Comparison of ENCODE assay signal across 17 cellular contexts in genomic region chr5:31726952-31727351, GRCh38.
DNase-seq lines count a peak whose midpoint lies in the region; ATAC-seq and TF ChIP-seq lines count a peak whose summit lies in the region.
"Had no signal": no experiment of that assay in that cellular context is flagged by ENCODE, and none has a peak within 500 bp of the region (broad histone marks: within the 10 kb centered on the region; RNA-seq: fewer than 3 reads in every experiment).

No MANE protein-coding gene starts in this region.

- peak; percentile 52 for ATAC-seq in Right ventricle myocardium inferior
- ATAC-seq in left lung: no peak
- no peak for ATAC-seq in GM19463 (IDR thresholded peaks at IDR 0.05; ENCODE audit: unreplicated experiment)
- ATAC-seq: CD8-positive, alpha-beta T cell had no signal

- H3K9me3 ChIP-seq in right atrium auricular region: no peaks in the 10 kb centered on the region
- no peaks in the 10 kb centered on the region for H3K9me3 ChIP-seq in left ventricle myocardium inferior (replicated peaks)
- no peaks in the 10 kb centered on the region for H3K9me3 ChIP-seq in left lung

- H3K27ac Mint-ChIP-seq in progenitor cell of endocrine pancreas: peak overlapping the region; percentile 62
- H3K27ac Mint-ChIP-seq: CD14-positive monocyte; CD8-positive, alpha-beta T cell had no signal

- intact Hi-C loops in Right ventricle myocardium inferior (cut with DNase I) (loop anchor here (5.0 kb wide), 1 partner anchor 35 kb away; no protein-coding TSS in a partner anchor), left ventricle myocardium inferior (cut with micrococcal nuclease) (no loop called here), left lung (cut with DNase I) (no loop called here)

- H3K27ac ChIP-seq in right atrium auricular region (peak overlapping the region in 1 of 2 donors; percentile 79), left ventricle myocardium inferior (replicated peaks) (peak overlapping the region; percentile 47), coronary artery (no peak overlapping the region), left lung (no peak overlapping the region)
- H3K27ac ChIP-seq: 22Rv1, GM23248 had no signal

- TF ChIP-seq CTCF in right atrium auricular region (IDR thresholded peaks at IDR 0.05) (no peak), left ventricle myocardium inferior (IDR thresholded peaks at IDR 0.05; ENCODE audit: borderline replicate concordance) (no peak), progenitor cell of endocrine pancreas (IDR thresholded peaks at IDR 0.05; ENCODE audit: unreplicated experiment) (no peak), coronary artery (IDR thresholded peaks at IDR 0.05) (no peak), left lung (IDR thresholded peaks at IDR 0.05) (no peak)

- no peaks in the 10 kb centered on the region for H3K36me3 Mint-ChIP-seq in progenitor cell of endocrine pancreas (ENCODE audit: insufficient read depth)
- H3K36me3 Mint-ChIP-seq: CD14-positive monocyte; CD8-positive, alpha-beta T cell had no signal

- no peaks in the 10 kb centered on the region for H3K9me3 Mint-ChIP-seq in progenitor cell of endocrine pancreas (ENCODE audit: low read depth)
- H3K9me3 Mint-ChIP-seq: CD8-positive, alpha-beta T cell had no signal

- no peak overlapping the region for H3K4me3 Mint-ChIP-seq in progenitor cell of endocrine pancreas (ENCODE audit: low read depth)
- H3K4me3 Mint-ChIP-seq: CD14-positive monocyte; CD8-positive, alpha-beta T cell had no signal

- DNase-seq in Right ventricle myocardium inferior (ENCODE audit: missing footprints) (no peak), right atrium auricular region (ENCODE audit: low spot score) (no peak), left ventricle myocardium inferior (no peak), progenitor cell of endocrine pancreas (ENCODE audit: low spot score, unreplicated experiment) (no peak), coronary artery (ENCODE audit: low spot score) (no peak), left lung (no peak)
- DNase-seq: CD8-positive, alpha-beta T cell; COR-L47; DMS153; DMS79 treated with DMSO at 0.1 percent for 48 hours; EL; GM23248; H7; IMR-90 had no signal

- no peaks in the 10 kb centered on the region for H3K27me3 ChIP-seq in right atrium auricular region
- H3K27me3 ChIP-seq in left ventricle myocardium inferior (ENCODE audit: low read depth): no peaks in the 10 kb centered on the region
- no peaks in the 10 kb centered on the region for H3K27me3 ChIP-seq in left lung

- no peaks in the 10 kb centered on the region for H3K27me3 Mint-ChIP-seq in progenitor cell of endocrine pancreas

- H3K4me1 ChIP-seq in right atrium auricular region (peaks cover 0 to 41% of the 10 kb centered on the region in 2 donors), left ventricle myocardium inferior (peaks cover 67% of the 10 kb centered on the region), left lung (no peaks in the 10 kb centered on the region)

- no peaks in the 10 kb centered on the region for H3K4me1 Mint-ChIP-seq in progenitor cell of endocrine pancreas (ENCODE audit: low read depth)
- H3K4me1 Mint-ChIP-seq: CD14-positive monocyte had no signal

- H3K36me3 ChIP-seq in right atrium auricular region: no peaks in the 10 kb centered on the region
- H3K36me3 ChIP-seq in left ventricle myocardium inferior: no peaks in the 10 kb centered on the region
- H3K36me3 ChIP-seq in left lung: no peaks in the 10 kb centered on the region

- no peak overlapping the region for H3K4me3 ChIP-seq in right atrium auricular region
- no peak overlapping the region for H3K4me3 ChIP-seq in left ventricle myocardium inferior
- no peak overlapping the region for H3K4me3 ChIP-seq in coronary artery
- H3K4me3 ChIP-seq in left lung: no peak overlapping the region
- H3K4me3 ChIP-seq: GM23248 had no signal
